In the genomic region with DNA sequence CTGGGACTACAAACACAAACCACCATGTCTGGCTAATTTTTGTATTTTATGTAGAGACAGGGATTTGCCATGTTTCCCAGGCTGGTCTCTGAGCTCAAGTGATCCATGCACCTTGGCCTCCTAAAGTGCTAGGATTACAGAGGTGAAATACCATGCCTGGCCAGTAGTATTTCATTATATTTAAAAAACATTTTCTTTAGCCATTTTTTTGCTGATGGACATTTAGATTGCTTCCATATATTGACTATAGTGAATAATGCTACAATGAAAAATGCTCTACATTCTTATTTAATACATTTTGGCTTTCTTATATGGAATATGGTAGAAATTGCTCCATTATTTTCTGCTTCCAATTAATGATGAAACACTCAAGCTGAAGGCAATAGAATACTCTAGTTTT, we compare ENCODE assay signal across 5 cellular contexts.
"Had no signal": no experiment of that assay in that cellular context is flagged by ENCODE, and none has a peak within 500 bp of the region (broad histone marks: within the 10 kb centered on the region; RNA-seq: fewer than 3 reads in every experiment).

No MANE protein-coding gene starts in this region.

- H3K4me3 ChIP-seq: GM23248, HAP-1, K562 had no signal

- ATAC-seq: K562 had no signal

- DNase-seq: GM23248, IMR-90, KG1 had no signal

- H3K4me1 ChIP-seq: HAP-1 had no signal

- H3K9me3 ChIP-seq: HAP-1 had no signal

- H2AFZ ChIP-seq: GM23248 had no signal

- H3K36me3 ChIP-seq: HAP-1 had no signal

- H3K27ac ChIP-seq: GM23248 had no signal

- H3K9ac ChIP-seq: GM23248 had no signal
